13 cellular contexts compared by ENCODE assay signal in the genomic region with DNA sequence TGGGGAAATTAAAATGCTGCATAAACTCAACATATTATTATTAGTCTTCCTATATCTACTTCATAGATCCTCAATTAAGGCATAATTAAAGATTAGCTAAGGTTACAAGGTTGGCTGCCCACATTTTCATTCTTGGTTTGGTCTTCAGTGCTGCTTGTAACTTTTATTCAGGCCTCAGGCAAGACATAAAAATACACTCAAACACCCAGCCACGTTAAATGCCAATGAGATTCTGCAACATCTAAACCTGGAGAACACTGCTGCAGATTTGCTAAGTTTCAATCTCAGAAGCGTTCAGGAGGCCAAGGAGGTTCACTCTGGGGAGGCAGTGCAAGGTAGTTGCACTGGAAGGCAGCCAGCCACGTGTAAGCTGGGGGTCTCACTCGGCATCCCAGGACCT.
DNase-seq lines count a peak whose midpoint lies in the region; ATAC-seq and TF ChIP-seq lines count a peak whose summit lies in the region.
"Had no signal": no experiment of that assay in that cellular context is flagged by ENCODE, and none has a peak within 500 bp of the region (broad histone marks: within the 10 kb centered on the region; RNA-seq: fewer than 3 reads in every experiment).

No MANE protein-coding gene starts in this region.

- no peak overlapping the region for H3K4me3 Mint-ChIP-seq in brain
- no peak overlapping the region for H3K4me3 Mint-ChIP-seq in neural progenitor cell
- H3K4me3 Mint-ChIP-seq: CD4-positive, alpha-beta T cell; H9; IgD-negative memory B cell had no signal

- H3K4me1 Mint-ChIP-seq in brain, result peaks cover 49% of the 10 kb centered on the region
- peaks cover 54% of the 10 kb centered on the region for H3K4me1 Mint-ChIP-seq in neural progenitor cell
- H3K4me1 Mint-ChIP-seq: IgD-negative memory B cell had no signal

- H3K9me3 Mint-ChIP-seq in brain (peaks cover 0 to 4% (median 0%) of the 10 kb centered on the region in 5 experiments), neural progenitor cell (peaks cover 14% of the 10 kb centered on the region)
- H3K9me3 Mint-ChIP-seq: CD4-positive, alpha-beta T cell had no signal

- no peak for TF ChIP-seq CTCF in brain (conservative IDR thresholded peaks at IDR 0.05)
- TF ChIP-seq CTCF in neural progenitor cell (IDR thresholded peaks at IDR 0.05), result no peak
- TF ChIP-seq CTCF in GM13977 (IDR thresholded peaks at IDR 0.05; ENCODE audit: extremely low read depth, insufficient read depth, missing control alignments), result no peak

- H2AFZ ChIP-seq in neural progenitor cell (replicated peaks), result no peak overlapping the region

- no peak overlapping the region for H3K9ac ChIP-seq in neural progenitor cell

- H3K27me3 Mint-ChIP-seq in brain, result peaks cover 4% of the 10 kb centered on the region
- H3K27me3 Mint-ChIP-seq in neural progenitor cell (ENCODE audit: insufficient read depth, low read depth), result peaks cover 6% of the 10 kb centered on the region

- in situ Hi-C loops in GM13977 (cut with MboI; ENCODE audit: low pct_unique_long_range_greater_than_20kb, low sequenced_read_pairs, unreplicated experiment), result no loop called here

- H3K36me3 Mint-ChIP-seq in brain, result no peaks in the 10 kb centered on the region
- peaks cover 32% of the 10 kb centered on the region for H3K36me3 Mint-ChIP-seq in neural progenitor cell
- H3K36me3 Mint-ChIP-seq: IgD-negative memory B cell had no signal

- peaks cover 36% of the 10 kb centered on the region for H3F3A ChIP-seq in neural progenitor cell (ENCODE audit: low read depth)

- H3K27me3 ChIP-seq in neural progenitor cell, result peaks cover 88% of the 10 kb centered on the region

- H3K27ac ChIP-seq in neural progenitor cell, result no peak overlapping the region
- H3K27ac ChIP-seq: C4-2B had no signal

- H3K27ac Mint-ChIP-seq in brain, result peak overlapping the region in 4 of 5 experiments; percentile 17 to 78 (median 46)
- peak overlapping the region; percentile 17 for H3K27ac Mint-ChIP-seq in neural progenitor cell
- H3K27ac Mint-ChIP-seq: CD4-positive, alpha-beta T cell; H9; IgD-negative memory B cell had no signal

- peak; percentile 17 for DNase-seq in islet precursor cell
- no peak for DNase-seq in neural progenitor cell (ENCODE audit: low spot score)
- DNase-seq in GM13977 (ENCODE audit: low spot score), result no peak
- no peak for DNase-seq in GM19238 (ENCODE audit: insufficient read length, low spot score)
- DNase-seq: AML-193; Caco-2; CD4-positive, alpha-beta T cell; H9 had no signal

- no peaks in the 10 kb centered on the region for H3K9me3 ChIP-seq in neural progenitor cell (ENCODE audit: low read depth)
- H3K9me3 ChIP-seq: Caco-2 had no signal

- no peak for ATAC-seq in GM18511 (IDR thresholded peaks at IDR 0.05; ENCODE audit: unreplicated experiment)
- ATAC-seq: HepG2 had no signal

- peaks cover 26% of the 10 kb centered on the region for H3K4me1 ChIP-seq in neural progenitor cell
- H3K4me1 ChIP-seq: Caco-2 had no signal

- no peaks in the 10 kb centered on the region for H3K36me3 ChIP-seq in neural progenitor cell

- no peak overlapping the region for H3K4me2 ChIP-seq in neural progenitor cell

- no peak overlapping the region for H3K4me3 ChIP-seq in neural progenitor cell

- peaks cover 28% of the 10 kb centered on the region for H4K20me1 ChIP-seq in neural progenitor cell (ENCODE audit: low read depth)

- H3K79me2 ChIP-seq in neural progenitor cell (ENCODE audit: low read depth), result no peaks in the 10 kb centered on the region
